8 cellular contexts compared by ENCODE assay signal in genomic region chr17:7856840-7857723, GRCh38. TPM values are rescaled to one million over a fixed set of nuclear protein-coding genes. Genes with fewer than 3 reads are reported as not detected.
A peak's percentile ranks its signal among the peaks of the same experiment; 100 is the strongest.
DNase-seq lines count a peak whose midpoint lies in the region; ATAC-seq and TF ChIP-seq lines count a peak whose summit lies in the region.

NAA38 (minus strand) TSS chr17:7857559; CDS start chr17:7857463, 96 bp downstream.

- H3K4me1 ChIP-seq in HUES48 (ENCODE audit: control insufficient read depth, insufficient read depth, low read length) (peaks cover 25% of the 10 kb centered on the region; the same call in 1 of the 2 replicates), NT2/D1 (ENCODE audit: insufficient read depth, insufficient read length) (peaks cover under 1% of the 10 kb centered on the region)

- H3K4me3 Mint-ChIP-seq in endothelial cell (ENCODE audit: unreplicated experiment): no peak within 1 kb of the TSS

- H3K27me3 ChIP-seq in HUES48 (ENCODE audit: control insufficient read depth, insufficient read depth, low read length): peaks cover 49% of the 10 kb centered on the region
- no peaks in the 10 kb centered on the region for H3K27me3 ChIP-seq in NT2/D1 (ENCODE audit: insufficient read depth, insufficient read length)

- peak; percentile 76 for ATAC-seq in GM21390 (IDR thresholded peaks at IDR 0.05; ENCODE audit: unreplicated experiment)

- H3K4me1 Mint-ChIP-seq in endothelial cell (ENCODE audit: unreplicated experiment): peaks cover 42% of the 10 kb centered on the region

- H3K27ac Mint-ChIP-seq in endothelial cell (ENCODE audit: unreplicated experiment): no peak within 1 kb of the TSS

- H3K27ac ChIP-seq in HUES48 (ENCODE audit: low read depth, low read length): peak within 1 kb of the TSS; percentile 96

- H3K9me3 Mint-ChIP-seq in endothelial cell (ENCODE audit: unreplicated experiment): no peaks in the 10 kb centered on the region

- TF ChIP-seq CTCF in endothelial cell (IDR thresholded peaks at IDR 0.05; ENCODE audit: unreplicated experiment): no peak

- H3K9me3 ChIP-seq in HUES48 (ENCODE audit: control insufficient read depth, insufficient read depth, low read length) (no peaks in the 10 kb centered on the region), NT2/D1 (ENCODE audit: insufficient read depth, low read length) (no peaks in the 10 kb centered on the region)

- H3K4me3 ChIP-seq in HUES48 (ENCODE audit: low read depth, low read length): peak within 1 kb of the TSS; percentile 92
- H3K4me3 ChIP-seq in NT2/D1 (ENCODE audit: insufficient read length, low read depth): peak within 1 kb of the TSS; percentile 57

- H3K9ac ChIP-seq in HUES48 (ENCODE audit: low read depth, low read length): peak within 1 kb of the TSS; percentile 94
- H3K9ac ChIP-seq in NT2/D1 (ENCODE audit: insufficient read length, low read depth): peak within 1 kb of the TSS; percentile 90

- H3K27me3 Mint-ChIP-seq in endothelial cell (ENCODE audit: unreplicated experiment): peaks cover 17% of the 10 kb centered on the region

- DNase-seq in D341Med (ENCODE audit: low spot score) (peak; percentile 79), NT2/D1 (ENCODE audit: low read depth, low spot score) (peak; percentile 95), endothelial cell (ENCODE audit: low spot score) (peak; percentile 88), midbrain (lab: John Stamatoyannopoulos, UW) (peak; percentile 97)
- DNase-seq in activated CD8-positive, alpha-beta memory T cell treated with anti-CD3 and anti-CD28 coated beads, Interleukin-2, amount 50 U/mL, for 1 hour (ENCODE audit: extremely low read depth): peak; percentile 95
- DNase-seq in stimulated activated CD8-positive, alpha-beta memory T cell treated with anti-CD3 and anti-CD28 coated beads, Interleukin-2, amount 100 ng/mL, for 1 hour (ENCODE audit: low read depth in 2 of 2): peak; percentile 81 to 88

- H3K36me3 Mint-ChIP-seq in endothelial cell (ENCODE audit: low read depth, unreplicated experiment): peaks cover 30% of the 10 kb centered on the region

- H3K36me3 ChIP-seq in HUES48 (ENCODE audit: control insufficient read depth, insufficient read depth, low read length): peaks cover 10% of the 10 kb centered on the region; the same call in 1 of the 2 replicates
- peaks cover 44% of the 10 kb centered on the region for H3K36me3 ChIP-seq in NT2/D1 (ENCODE audit: insufficient read depth, insufficient read length, low read length)

RNA-seq across cellular contexts. Expression of gene NAA38, which starts in this region (rescaled TPM):
- 97.9 TPM for total RNA-seq in endothelial cell (ENCODE audit: unreplicated experiment)

Comparison
In these comparisons a context has a peak if more than half of its experiments do, and no peak if none do; other contexts are left out.
1. Peak in every context shown above with its lines: DNase-seq, ATAC-seq, H3K4me3 ChIP-seq and H3K27ac ChIP-seq.